8 cellular contexts compared by ENCODE assay signal in the genomic region with DNA sequence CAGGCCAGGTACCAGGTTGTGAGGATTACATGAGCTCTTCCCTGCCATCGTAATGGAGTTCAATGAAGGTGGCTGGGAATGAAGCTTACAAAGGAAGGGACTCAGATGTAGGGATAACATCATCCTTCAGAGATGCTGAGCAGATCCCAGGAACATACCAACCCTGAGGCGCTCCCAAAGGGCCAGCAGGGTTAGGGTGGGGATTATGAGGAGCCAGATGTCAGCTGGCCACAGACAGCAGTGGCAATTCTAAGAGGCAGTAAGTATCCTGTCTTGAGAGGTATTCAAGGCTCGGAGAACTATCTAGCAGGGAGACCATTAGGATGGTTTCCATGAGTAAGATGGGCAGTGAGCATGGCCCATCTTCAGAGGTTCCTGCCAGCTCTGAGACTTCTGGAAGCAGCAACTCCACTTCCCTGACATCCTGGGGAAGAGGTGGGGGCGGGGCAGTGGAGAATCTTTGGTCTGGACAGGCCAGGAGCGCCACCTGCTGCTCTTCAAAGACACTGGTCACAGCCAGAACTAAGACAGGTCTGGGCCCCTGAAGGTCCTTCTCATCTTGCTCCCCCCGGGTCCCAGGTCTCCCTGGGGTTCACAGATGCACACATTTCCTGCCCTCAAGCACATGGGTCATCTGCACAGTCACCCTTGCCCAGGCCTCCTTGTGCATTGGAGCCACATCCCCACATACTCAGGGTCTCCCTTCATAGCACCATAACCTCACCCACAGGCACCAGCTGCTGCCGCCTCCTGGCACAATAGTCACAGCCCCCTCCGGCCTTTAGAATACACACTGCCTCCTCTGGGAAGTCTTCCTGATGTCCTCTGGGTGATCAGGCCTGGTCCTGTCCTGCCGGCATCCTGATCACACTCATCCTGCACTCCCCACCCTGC. TPM values are rescaled to one million over a fixed set of nuclear protein-coding genes. Genes with fewer than 3 reads are reported as not detected.
DNase-seq lines count a peak whose midpoint lies in the region; ATAC-seq and TF ChIP-seq lines count a peak whose summit lies in the region.

No MANE protein-coding gene starts in this region.

- intact Hi-C loops in mucosa of descending colon (cut with DNase I, micrococcal nuclease): loop anchor here (5.0 kb wide), 2 partner anchors 109 to 129 kb away; no protein-coding TSS in a partner anchor

- H3K9me3 ChIP-seq in mucosa of descending colon: no peaks in the 10 kb centered on the region

- no peaks in the 10 kb centered on the region for H3K36me3 ChIP-seq in mucosa of descending colon (ENCODE audit: low read depth)

- peak; percentile 47 for TF ChIP-seq CTCF in mucosa of descending colon (IDR thresholded peaks at IDR 0.05)

- ATAC-seq in mucosa of descending colon: peak; percentile 81
- no peak for ATAC-seq in HG02885 (IDR thresholded peaks at IDR 0.05; ENCODE audit: poor library complexity, unreplicated experiment)

- H3K4me3 ChIP-seq in mucosa of descending colon: no peak overlapping the region

- DNase-seq in COLO668 (lab: John Stamatoyannopoulos, UW; ENCODE audit: unreplicated experiment) (peak; percentile 87), HS-27A (ENCODE audit: low read depth) (peak; percentile 58), NCI-H774 (lab: John Stamatoyannopoulos, UW) (peak; percentile 84), erythroblast (lab: John Stamatoyannopoulos, UW) (peak; percentile 77 to 89), mucosa of descending colon (peak; percentile 86 to 97 (median 90))
- DNase-seq in activated CD8-positive, alpha-beta memory T cell treated with anti-CD3 and anti-CD28 coated beads, Interleukin-2, amount 50 U/mL, for 4 hours: peak; percentile 47
- peak; percentile 34 for DNase-seq in stimulated activated naive CD4-positive, alpha-beta T cell treated with Interleukin-2 at 50 U/mL for 16 hours (lab: John Stamatoyannopoulos, UW)

- peaks cover 11% of the 10 kb centered on the region for H3K4me1 ChIP-seq in mucosa of descending colon (ENCODE audit: low read depth)

- no peak for TF ChIP-seq POLR2A in erythroblast (IDR thresholded peaks at IDR 0.05; ENCODE audit: low read length)

RNA-seq across cellular contexts. Expression of a gene that starts 2.8 kb away (rescaled TPM):
- 10 to 100 TPM in 2 of 3 donors, 1 to 10 TPM in 1; 9.8 to 81.6 (median 17.2) TPM for total RNA-seq in mucosa of descending colon

Comparison
In these comparisons a context has a peak if more than half of its experiments do, and no peak if none do; other contexts are left out.
1. DNase-seq: peak in every context shown above with its lines; median percentile 90 in mucosa of descending colon; 87 in COLO668; 84 in NCI-H774; 83 in erythroblast; 58 in HS-27A; 47 in activated CD8-positive, alpha-beta memory T cell treated with anti-CD3 and anti-CD28 coated beads, Interleukin-2, amount 50 U/mL, for 4 hours; 34 in stimulated activated naive CD4-positive, alpha-beta T cell treated with Interleukin-2 at 50 U/mL for 16 hours.